In the genomic region with DNA sequence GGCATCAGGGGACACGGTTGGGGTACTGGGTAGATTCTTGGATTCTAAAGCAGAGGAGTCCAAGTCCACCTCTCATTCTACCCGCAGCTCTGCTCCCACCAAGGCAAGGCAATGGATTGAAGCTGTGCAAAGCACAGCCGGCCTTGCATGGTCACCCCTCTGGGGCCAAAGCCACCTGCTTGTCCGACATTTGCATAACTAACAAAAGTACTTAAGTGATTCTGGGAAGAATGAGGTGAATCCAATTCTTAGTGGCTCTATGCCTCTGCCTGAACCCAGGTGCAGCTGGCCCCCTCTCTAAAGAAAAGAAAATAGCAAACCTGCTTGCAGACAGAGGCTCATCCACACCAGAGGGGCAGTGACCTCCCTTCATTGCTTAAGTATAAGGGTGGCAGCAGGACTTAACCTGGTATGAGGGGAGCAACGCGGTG, we compare ENCODE assay signal across 12 cellular contexts. TPM values are rescaled to one million over a fixed set of nuclear protein-coding genes. Genes with fewer than 3 reads are reported as not detected.
"Had no signal": no experiment of that assay in that cellular context is flagged by ENCODE, and none has a peak within 500 bp of the region (broad histone marks: within the 10 kb centered on the region; RNA-seq: fewer than 3 reads in every experiment).

No MANE protein-coding gene starts in this region.

- H3K36me3 ChIP-seq: ovary had no signal

- H3K27me3 ChIP-seq: ovary had no signal

- FAIRE-seq: urothelium cell line had no signal

- H3K4me3 ChIP-seq: ovary had no signal

- ATAC-seq: activated T-helper 17 cell treated with anti-CD3 and anti-CD28 coated beads, Interleukin-2, amount 50 U/mL, for 72 hours; effector memory CD8-positive, alpha-beta T cell had no signal

- DNase-seq: activated CD4-positive, alpha-beta T cell treated with anti-CD3 and anti-CD28 coated beads, Interleukin-2, amount 10 ng/mL, durations not matched to agents 24 days and 14 days; activated naive CD4-positive, alpha-beta T cell treated with anti-CD3 and anti-CD28 coated beads for 36 hours; activated T-cell treated with anti-CD3 and anti-CD28 coated beads for 4 hours; central memory CD4-positive, alpha-beta T cell; effector memory CD8-positive, alpha-beta T cell; hippocampal formation; ovary; stimulated activated CD4-positive, alpha-beta T cell treated with anti-CD3 and anti-CD28 coated beads, Interleukin-4, amount 100 ng/mL, for 24 hours had no signal

- H3K27ac ChIP-seq: ovary had no signal

- H3K9me3 ChIP-seq: ovary had no signal

RNA-seq across cellular contexts. Expression of a gene that starts 10.7 kb away (rescaled TPM):
- total RNA-seq: activated CD4-positive, alpha-beta T cell treated with anti-CD3 and anti-CD28 coated beads, Interleukin-2, amount 10 ng/mL, durations not matched to agents 24 days and 14 days; activated CD8-positive, alpha-beta memory T cell treated with anti-CD3 and anti-CD28 coated beads for 36 hours; activated naive CD4-positive, alpha-beta T cell treated with anti-CD3 and anti-CD28 coated beads for 36 hours; activated T-helper 17 cell treated with anti-CD3 and anti-CD28 coated beads, Interleukin-2, amount 50 U/mL, for 72 hours; T-helper 1 cell treated with Interleukin-12 subunit alpha and Interleukin-12 subunit beta and Interleukin-4 antibody, amounts not matched to agents 30 ng/mL and 1 ng/mL, for 36 hours had no signal
